ENCODE assay signal across 8 cellular contexts in genomic region chr17:73156166-73156840, GRCh38. TPM values are rescaled to one million over a fixed set of nuclear protein-coding genes. Genes with fewer than 3 reads are reported as not detected.
DNase-seq lines count a peak whose midpoint lies in the region; ATAC-seq and TF ChIP-seq lines count a peak whose summit lies in the region.

No MANE protein-coding gene starts in this region.

- H3K9me3 ChIP-seq in right lobe of liver: no peaks in the 10 kb centered on the region

- no peaks in the 10 kb centered on the region for H3K79me2 ChIP-seq in ACC112 (ENCODE audit: control insufficient read depth, insufficient read depth, low read length, unreplicated experiment)

- intact Hi-C loops in right lobe of liver (cut with DNase I): no loop called here

- no peak overlapping the region for H3K27ac ChIP-seq in ACC112 (ENCODE audit: low read depth, low read length)
- H3K27ac ChIP-seq in right lobe of liver: no peak overlapping the region

- H3K4me1 ChIP-seq in ACC112 (ENCODE audit: control insufficient read depth, insufficient read depth, low read length, unreplicated experiment) (peaks cover 4% of the 10 kb centered on the region), right lobe of liver (peaks cover 0 to 8% (median 3%) of the 10 kb centered on the region in 4 donors)

- H3K36me3 ChIP-seq in ACC112 (ENCODE audit: insufficient read depth, low read length) (no peaks in the 10 kb centered on the region), right lobe of liver (no peaks in the 10 kb centered on the region)

- H3K4me3 ChIP-seq in ACC112 (ENCODE audit: low read depth, low read length) (no peak overlapping the region), choroid plexus epithelial cell (ENCODE audit: low read depth, low read length) (peak overlapping the region; percentile 3), right lobe of liver (no peak overlapping the region)

- TF ChIP-seq POLR2A in GM18505 (IDR thresholded peaks at IDR 0.05; ENCODE audit: borderline replicate concordance, extremely low read depth, insufficient read depth, insufficient read length) (no peak), right lobe of liver (IDR thresholded peaks at IDR 0.05) (no peak)

- H2AFZ ChIP-seq in ACC112 (ENCODE audit: low read length, unreplicated experiment): peak overlapping the region; percentile 11

- TF ChIP-seq CTCF in choroid plexus epithelial cell (conservative IDR thresholded peaks at IDR 0.05; ENCODE audit: low read depth, low read length): peak; percentile 88
- TF ChIP-seq CTCF in right lobe of liver (IDR thresholded peaks at IDR 0.05): peak; percentile 79 to 81 (median 80)

- DNase-seq in NCI-H2227 (lab: John Stamatoyannopoulos, UW; ENCODE audit: unreplicated experiment): peak; percentile 80
- DNase-seq in activated CD4-positive, CD25-positive, alpha-beta regulatory T cell (lab: John Stamatoyannopoulos, UW): peak; percentile 3 to 33 (median 14)
- DNase-seq in choroid plexus epithelial cell (ENCODE audit: low read depth): peak; percentile 84
- DNase-seq in right lobe of liver: peak; percentile 71 to 76 (median 76)
- peak; percentile 13 to 57 (median 32) for DNase-seq in stimulated activated CD4-positive, alpha-beta T cell treated with anti-CD3 and anti-CD28 coated beads, TNF-alpha, amount 100 ng/mL, for 24 hours (ENCODE audit: low read depth in 3 of 3)

- 16% methylated on average over 19 of the region's 22 CpGs for WGBS in right lobe of liver (ENCODE audit: insufficient coverage, low coverage, low lambda C conversion rate, missing lambda C conversion rate)

- ATAC-seq in GM18505 (IDR thresholded peaks at IDR 0.05; ENCODE audit: unreplicated experiment) (peak; percentile 72), HG02885 (IDR thresholded peaks at IDR 0.05; ENCODE audit: poor library complexity, unreplicated experiment) (peak; percentile 87), right lobe of liver (peak; percentile 94 to 98 (median 96))

- H3K27me3 ChIP-seq in ACC112 (ENCODE audit: insufficient read depth, low read length): peaks cover 15% of the 10 kb centered on the region
- H3K27me3 ChIP-seq in right lobe of liver: no peaks in the 10 kb centered on the region

RNA-seq across cellular contexts. Expression of gene SSTR2, which starts 8.5 kb away (rescaled TPM):
- total RNA-seq in right lobe of liver: 1 to 10 TPM in 1 of 6 experiments, under 1 TPM in 5; 0.12 to 1.2 (median 0.51) TPM

RNA-seq across cellular contexts. Expression of gene COG1, which starts 36.6 kb away (rescaled TPM):
- 10 to 100 TPM; 10.5 to 24.7 (median 16.9) TPM for total RNA-seq in right lobe of liver

Comparison
In these comparisons a context has a peak if more than half of its experiments do, and no peak if none do; other contexts are left out.
1. DNase-seq: peak in every context shown above with its lines; median percentile 84 in choroid plexus epithelial cell; 80 in NCI-H2227; 76 in right lobe of liver; 32 in stimulated activated CD4-positive, alpha-beta T cell treated with anti-CD3 and anti-CD28 coated beads, TNF-alpha, amount 100 ng/mL, for 24 hours; 14 in activated CD4-positive, CD25-positive, alpha-beta regulatory T cell.